In genomic region chr2:212712991-212713390, GRCh38 we compare ENCODE assay signal across 13 cellular contexts.
DNase-seq lines count a peak whose midpoint lies in the region; ATAC-seq and TF ChIP-seq lines count a peak whose summit lies in the region.
"Had no signal": no experiment of that assay in that cellular context is flagged by ENCODE, and none has a peak within 500 bp of the region (broad histone marks: within the 10 kb centered on the region; RNA-seq: fewer than 3 reads in every experiment).

No MANE protein-coding gene starts in this region.

- H3K9ac ChIP-seq in fibroblast of lung (ENCODE audit: insufficient read depth, low read length), result no peak overlapping the region

- H3K4me2 ChIP-seq in fibroblast of lung (ENCODE audit: extremely low read depth, insufficient read depth, low read length), result no peak overlapping the region
- H3K4me2 ChIP-seq: PC-9 had no signal

- H3K27ac ChIP-seq in fibroblast of lung (ENCODE audit: insufficient read depth, low read length), result peak overlapping the region; percentile 58
- peak overlapping the region; percentile 15 for H3K27ac ChIP-seq in temporal lobe (ENCODE audit: low read depth, low read length)
- H3K27ac ChIP-seq: PC-9 had no signal

- H4K20me1 ChIP-seq in fibroblast of lung (ENCODE audit: control insufficient read depth, extremely low read depth, insufficient read depth, low read length), result no peaks in the 10 kb centered on the region

- H3K36me3 ChIP-seq in MG63, result no peaks in the 10 kb centered on the region
- H3K36me3 ChIP-seq in fibroblast of lung (ENCODE audit: control insufficient read depth, insufficient read depth, low read length), result no peaks in the 10 kb centered on the region
- H3K36me3 ChIP-seq: BE2C, HAP-1 had no signal

- H2AFZ ChIP-seq in fibroblast of lung (ENCODE audit: low read length), result no peak overlapping the region
- H2AFZ ChIP-seq: PC-9 had no signal

- no peak for ATAC-seq in HG02588 (IDR thresholded peaks at IDR 0.05; ENCODE audit: unreplicated experiment)
- ATAC-seq: CD8-positive, alpha-beta T cell had no signal

- H3K27me3 ChIP-seq in MG63 (no peaks in the 10 kb centered on the region), fibroblast of lung (ENCODE audit: control insufficient read depth, insufficient read depth, low read length) (no peaks in the 10 kb centered on the region)
- H3K27me3 ChIP-seq: BE2C had no signal

- H3K79me2 ChIP-seq in fibroblast of lung (ENCODE audit: control insufficient read depth, insufficient read depth, low read length), result no peaks in the 10 kb centered on the region

- no peak overlapping the region for H3K4me3 ChIP-seq in MG63
- H3K4me3 ChIP-seq in fibroblast of lung (replicated peaks in 1 of 4; ENCODE audit: control extremely low read depth in 1 of 4, insufficient read depth in 1 of 4, low read depth in 3 of 4, low read length in 4 of 4), result no peak overlapping the region
- H3K4me3 ChIP-seq: HAP-1, PC-9 had no signal

- no peak for TF ChIP-seq CTCF in fibroblast of lung (conservative IDR thresholded peaks at IDR 0.05 in 1 of 2, IDR thresholded peaks at IDR 0.05 in 1 of 2; ENCODE audit: low read depth in 1 of 2, low read length in 2 of 2)

- H3K9me3 ChIP-seq in MG63, result no peaks in the 10 kb centered on the region
- H3K9me3 ChIP-seq in fibroblast of lung (ENCODE audit: control insufficient read depth, insufficient read depth, low read depth, low read length), result no peaks in the 10 kb centered on the region
- H3K9me3 ChIP-seq: BE2C, HAP-1 had no signal

- DNase-seq in MG63 (peak; percentile 49), amniotic epithelial cell (ENCODE audit: low read depth) (peak; percentile 10), fibroblast of lung (ENCODE audit: low read depth in 2 of 2) (peak in 1 of 2 donors; percentile 52), NCI-H510A (lab: John Stamatoyannopoulos, UW) (no peak), SW480 (ENCODE audit: low spot score) (no peak)
- DNase-seq: BE2C; CD8-positive, alpha-beta T cell; NCI-H1092; PC-9; SHP77 had no signal

- H3K4me1 ChIP-seq in fibroblast of lung (ENCODE audit: control insufficient read depth, extremely low read depth, insufficient read depth, low read length), result no peaks in the 10 kb centered on the region
- H3K4me1 ChIP-seq: BE2C, HAP-1 had no signal

Comparison
In these comparisons a context has a peak if more than half of its experiments do, and no peak if none do; other contexts are left out.
1. DNase-seq: peak in MG63 (single experiment) and amniotic epithelial cell (single experiment); none in NCI-H510A (single experiment) and SW480 (single experiment).